Comparison of ENCODE assay signal across 18 cellular contexts in the genomic region with DNA sequence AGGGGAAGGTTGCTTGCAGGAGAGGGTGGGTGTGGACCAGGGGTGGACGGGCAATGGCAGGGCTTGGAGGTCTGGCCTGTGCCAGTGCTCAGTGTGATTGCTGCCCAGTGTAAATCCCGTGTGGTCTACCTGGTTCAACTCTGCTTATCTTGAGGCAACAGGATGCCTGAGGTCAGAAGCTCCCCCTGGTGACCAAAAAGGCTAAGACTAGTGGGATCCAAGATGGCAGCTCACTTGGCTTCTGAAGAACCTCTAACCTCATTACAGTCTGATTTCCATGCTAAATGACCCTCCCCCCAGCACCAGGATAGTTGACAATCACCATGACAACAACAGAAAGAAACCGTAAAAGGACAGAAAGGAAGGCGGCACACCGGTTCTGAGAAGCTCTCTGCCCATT.
DNase-seq lines count a peak whose midpoint lies in the region; ATAC-seq and TF ChIP-seq lines count a peak whose summit lies in the region.
"Had no signal": no experiment of that assay in that cellular context is flagged by ENCODE, and none has a peak within 500 bp of the region (broad histone marks: within the 10 kb centered on the region; RNA-seq: fewer than 3 reads in every experiment).

No MANE protein-coding gene starts in this region.

- no peaks in the 10 kb centered on the region for H3K4me1 Mint-ChIP-seq in T-cell
- H3K4me1 Mint-ChIP-seq: CD14-positive monocyte had no signal

- DNase-seq in Daoy (ENCODE audit: low read depth) (peak; percentile 13), HFF-Myc (ENCODE audit: extremely low read depth, low read depth) (no peak), WERI-Rb-1 (peak; percentile 53), left lobe of liver (ENCODE audit: low spot score) (no peak), cardiac septum (ENCODE audit: low spot score) (no peak), T-cell (no peak), GOT3 (lab: John Stamatoyannopoulos, UW) (no peak), AG20443 (ENCODE audit: low spot score) (no peak)
- DNase-seq: activated effector memory CD4-positive, alpha-beta T cell treated with anti-CD3 and anti-CD28 coated beads, Interleukin-2, amount 50 U/mL, for 16 hours; amygdala; hypothalamus; left ventricle myocardium inferior; MG63; NCI-H2081; stimulated activated CD4-positive, alpha-beta T cell treated with anti-CD3 and anti-CD28 coated beads, Interleukin-12 subunit alpha, Interleukin-12 subunit beta, amount 100 ng/mL, for 4 hours; stomach had no signal

- POLR2A ChIA-PET in T-cell (lab: Charles Lee), result no interaction called here

- H3K27ac ChIP-seq in WERI-Rb-1, result no peak overlapping the region
- H3K27ac ChIP-seq: left ventricle myocardium inferior, psoas muscle, stomach had no signal

- TF ChIP-seq CTCF in HFF-Myc (IDR thresholded peaks at IDR 0.05; ENCODE audit: low read depth, low read length, missing control alignments) (peak; percentile 6), WERI-Rb-1 (IDR thresholded peaks at IDR 0.05; ENCODE audit: low read depth, low read length) (peak; percentile 61)

- no peaks in the 10 kb centered on the region for H3K27me3 Mint-ChIP-seq in T-cell

- no peak overlapping the region for H3K27ac Mint-ChIP-seq in T-cell
- H3K27ac Mint-ChIP-seq: CD14-positive monocyte had no signal

- intact Hi-C loops in cardiac septum (cut with DNase I), result no loop called here

- CTCF ChIA-PET in T-cell (lab: Charles Lee), result interaction anchor here in 1 of 2 donors (0.6 kb wide), 1 partner anchor 286 kb away, joined by 3 read pairs; no protein-coding TSS in a partner anchor

- H3K4me3 Mint-ChIP-seq in T-cell, result no peak overlapping the region
- H3K4me3 Mint-ChIP-seq: CD14-positive monocyte had no signal

- H3K9me3 ChIP-seq in WERI-Rb-1 (ENCODE audit: severe bottlenecking), result peaks cover 12% of the 10 kb centered on the region

- no peak overlapping the region for H3K4me3 ChIP-seq in HFF-Myc (replicated peaks; ENCODE audit: low read depth, low read length)
- no peak overlapping the region for H3K4me3 ChIP-seq in WERI-Rb-1 (ENCODE audit: low read depth, low read length)
- H3K4me3 ChIP-seq: left ventricle myocardium inferior, MG63, psoas muscle, stomach had no signal

- no peaks in the 10 kb centered on the region for H3K36me3 Mint-ChIP-seq in T-cell
- H3K36me3 Mint-ChIP-seq: CD14-positive monocyte had no signal

- ATAC-seq in left lobe of liver (peak; percentile 29), T-cell (replicated peaks in 1 of 4) (no peak)
- ATAC-seq: psoas muscle had no signal

- no peaks in the 10 kb centered on the region for H3K36me3 ChIP-seq in WERI-Rb-1
- H3K36me3 ChIP-seq: left ventricle myocardium inferior, MG63 had no signal

- peaks cover 7 to 35% (median 7%) of the 10 kb centered on the region in 3 donors for H3K9me3 Mint-ChIP-seq in T-cell

- H3K27me3 ChIP-seq in WERI-Rb-1 (ENCODE audit: insufficient read depth, low read depth, severe bottlenecking), result no peaks in the 10 kb centered on the region
- H3K27me3 ChIP-seq: MG63, stomach had no signal

Comparison
In these comparisons a context has a peak if more than half of its experiments do, and no peak if none do; other contexts are left out.
1. DNase-seq: peak in Daoy (single experiment) and WERI-Rb-1 (single experiment); none in HFF-Myc (single experiment), left lobe of liver (single experiment), cardiac septum (single experiment), T-cell (0 of 34), GOT3 (single experiment) and AG20443 (single experiment).